Comparison of ENCODE assay signal across 17 cellular contexts in genomic region chr12:58931518-58931917, GRCh38. TPM values are rescaled to one million over a fixed set of nuclear protein-coding genes. Genes with fewer than 3 reads are reported as not detected.
DNase-seq lines count a peak whose midpoint lies in the region; ATAC-seq, FAIRE-seq and TF ChIP-seq lines count a peak whose summit lies in the region.
"Had no signal": no experiment of that assay in that cellular context is flagged by ENCODE, and none has a peak within 500 bp of the region (broad histone marks: within the 10 kb centered on the region; RNA-seq: fewer than 3 reads in every experiment).

No MANE protein-coding gene starts in this region.

- TF ChIP-seq RAD21 in Ishikawa (IDR thresholded peaks at IDR 0.05; ENCODE audit: low read depth): peak; percentile 18; the same call in 1 of the 2 replicates
- TF ChIP-seq RAD21 in GM12878 (IDR thresholded peaks at IDR 0.05; ENCODE audit: insufficient read depth, low read depth, low read length): 0 out of 2 replicates have a peak, but pooled peaks have one; percentile 21

- H3K4me3 ChIP-seq in GM12878 (no peak overlapping the region), osteoblast (ENCODE audit: insufficient read depth, low read length) (no peak overlapping the region), colonic mucosa (no peak overlapping the region)
- H3K4me3 ChIP-seq: suprapubic skin had no signal

- H3K79me2 ChIP-seq in GM12878 (ENCODE audit: control insufficient read depth, insufficient read depth, low read length) (no peaks in the 10 kb centered on the region), osteoblast (ENCODE audit: insufficient read depth, low read length) (no peaks in the 10 kb centered on the region)

- no peaks in the 10 kb centered on the region for H3K9me3 ChIP-seq in GM12878 (replicated peaks; ENCODE audit: control insufficient read depth, insufficient read depth, low read length)
- no peaks in the 10 kb centered on the region for H3K9me3 ChIP-seq in osteoblast (ENCODE audit: low read depth, low read length)
- H3K9me3 ChIP-seq in colonic mucosa: no peaks in the 10 kb centered on the region
- H3K9me3 ChIP-seq: suprapubic skin had no signal

- intact Hi-C loops in GM12878 (cut with micrococcal nuclease; ENCODE audit: unreplicated experiment): no loop called here
- intact Hi-C loops in colonic mucosa (cut with DNase I): no loop called here

- 37% methylated on average over 4 of the region's 4 CpGs for WGBS in GM12878 (ENCODE audit: insufficient coverage, insufficient replicate concordance, low lambda C conversion rate, missing lambda C conversion rate)

- H4K20me1 ChIP-seq in GM12878 (ENCODE audit: control insufficient read depth, insufficient read depth): no peaks in the 10 kb centered on the region
- no peaks in the 10 kb centered on the region for H4K20me1 ChIP-seq in osteoblast (ENCODE audit: insufficient read depth, low read length)

- DNase-seq in GM12878 (ENCODE audit: low read depth, low spot score) (no peak), osteoblast (ENCODE audit: insufficient read length, low spot score, missing footprints) (no peak), NCI-H2196 treated with DMSO at 0.1 percent for 48 hours (lab: John Stamatoyannopoulos, UW; ENCODE audit: unreplicated experiment) (no peak), colonic mucosa (no peak), COLO829 (ENCODE audit: low spot score) (no peak)
- DNase-seq: activated CD4-positive, alpha-beta T cell treated with anti-CD3 and anti-CD28 coated beads, Interleukin-2, amount 50 U/mL, for 4 hours; activated T-cell treated with anti-CD3 and anti-CD28 coated beads for 4 hours; DMS153; NCI-H1436 treated with DMSO at 0.1 percent for 48 hours; NK-92 treated with Interleukin-12 subunit alpha and Interleukin-12 subunit beta, amount 100 ng/mL, for 24 hours; T-cell had no signal

- no peak overlapping the region for H3K27ac ChIP-seq in GM12878 (ENCODE audit: control insufficient read depth, insufficient read depth)
- no peak overlapping the region for H3K27ac ChIP-seq in osteoblast (ENCODE audit: low read depth, low read length)
- H3K27ac ChIP-seq in colonic mucosa: no peak overlapping the region
- H3K27ac ChIP-seq: RWPE1, suprapubic skin, VCaP had no signal

- H3K9ac ChIP-seq in GM12878 (ENCODE audit: control insufficient read depth, insufficient read depth, low read length) (no peak overlapping the region), colonic mucosa (ENCODE audit: low read depth in 2 of 2, low read length in 2 of 2) (no peak overlapping the region)

- in situ Hi-C loops in GM12878 (cut with MboI): no loop called here

- SMC1A ChIA-PET in GM12878 (lab: Charles Lee; ENCODE audit: uncharacterized antibody, unreplicated experiment): interaction anchor here (1.4 kb wide), 1 partner anchor 390 kb away, joined by 4 read pairs; no protein-coding TSS in a partner anchor

- TF ChIP-seq CTCF in GM12873 (IDR thresholded peaks at IDR 0.05; ENCODE audit: insufficient read depth, low read depth, low read length, missing control alignments) (peak; percentile 42), GM12878 (IDR thresholded peaks at IDR 0.05 in 2 of 3, conservative IDR thresholded peaks at IDR 0.05 in 1 of 3; ENCODE audit: control insufficient read depth in 2 of 3, extremely low read depth in 1 of 3, insufficient read depth in 1 of 3, low read depth in 3 of 3, low read length in 3 of 3) (peak in 2 of 3 experiments; percentile 11 to 28; a peak in 2 of 6 replicates), osteoblast (IDR thresholded peaks at IDR 0.05; ENCODE audit: extremely low read depth, low read depth, low read length) (peak; percentile 10), colonic mucosa (IDR thresholded peaks at IDR 0.05) (no peak)

- RAD21 ChIA-PET in GM12878 (lab: Charles Lee; ENCODE audit: unreplicated experiment): no interaction called here

- TF ChIP-seq EP300 in Ishikawa (IDR thresholded peaks at IDR 0.05; ENCODE audit: borderline replicate concordance) (no peak), GM12878 (IDR thresholded peaks at IDR 0.05; ENCODE audit: borderline replicate concordance in 1 of 2, control insufficient read depth in 1 of 2, low read depth in 2 of 2, low read length in 2 of 2) (no peak)

- no peaks in the 10 kb centered on the region for H3K36me3 ChIP-seq in GM12878 (ENCODE audit: control insufficient read depth in 2 of 2, insufficient read depth in 2 of 2, low read length in 1 of 2)
- no peaks in the 10 kb centered on the region for H3K36me3 ChIP-seq in osteoblast (ENCODE audit: insufficient read depth, low read length)
- no peaks in the 10 kb centered on the region for H3K36me3 ChIP-seq in colonic mucosa
- H3K36me3 ChIP-seq: suprapubic skin had no signal

- H2AFZ ChIP-seq in GM12878 (ENCODE audit: control insufficient read depth, low read depth, low read length) (no peak overlapping the region), osteoblast (ENCODE audit: low read length) (no peak overlapping the region)

- TF ChIP-seq POLR2A in GM12878 (IDR thresholded peaks at IDR 0.05; ENCODE audit: low read depth, low read length): no peak

- no peak overlapping the region for H3K4me2 ChIP-seq in GM12878 (ENCODE audit: control insufficient read depth, insufficient read depth)
- no peak overlapping the region for H3K4me2 ChIP-seq in osteoblast (ENCODE audit: insufficient read depth, low read length)

- FAIRE-seq in GM12878 (lab: Jason Lieb, UNC): no peak
- FAIRE-seq: HTR-8/SVneo had no signal

- no TSS peak for BruUV-seq in GM12878 (replicated peaks; lab: Mats Ljungman, UMichigan)

- H3K27me3 ChIP-seq in GM12878 (replicated peaks in 1 of 2; ENCODE audit: control insufficient read depth in 2 of 2, insufficient read depth in 2 of 2, low read length in 1 of 2) (no peaks in the 10 kb centered on the region; a peak in 1 of 4 replicates), osteoblast (ENCODE audit: insufficient read depth, low read length) (no peaks in the 10 kb centered on the region), colonic mucosa (no peaks in the 10 kb centered on the region)
- H3K27me3 ChIP-seq: suprapubic skin had no signal

- CTCF ChIA-PET in GM12878 (lab: Yijun Ruan, JAX): no interaction called here

- POLR2A ChIA-PET in GM12878 (lab: Charles Lee): interaction anchor here (1.1 kb wide), 1 partner anchor 131 kb away, joined by 3 read pairs; no protein-coding TSS in a partner anchor

- H3K4me1 ChIP-seq in GM12878 (ENCODE audit: control insufficient read depth, insufficient read depth, low read length) (no peaks in the 10 kb centered on the region), osteoblast (ENCODE audit: insufficient read depth, low read length) (peaks cover 2% of the 10 kb centered on the region), colonic mucosa (no peaks in the 10 kb centered on the region)
- H3K4me1 ChIP-seq: suprapubic skin had no signal

- ATAC-seq in GM12878: no peak
- ATAC-seq: T-cell had no signal

TF ChIP-seq in Ishikawa, 13 proteins besides CTCF, POLR2A, EP300 and RAD21 (continues in another document):
- TF ChIP-seq CREB1 (IDR thresholded peaks at IDR 0.05; ENCODE audit: low read depth): no peak
- TF ChIP-seq ZBTB7A (IDR thresholded peaks at IDR 0.05; ENCODE audit: low read depth): no peak
- no peak for TF ChIP-seq TEAD4 (IDR thresholded peaks at IDR 0.05)
- TF ChIP-seq NFIC (IDR thresholded peaks at IDR 0.05): no peak
- TF ChIP-seq EGR1 (IDR thresholded peaks at IDR 0.05): no peak
- no peak for TF ChIP-seq TAF1 (IDR thresholded peaks at IDR 0.05; ENCODE audit: low read depth)
- TF ChIP-seq USF1 (IDR thresholded peaks at IDR 0.05): no peak
- no peak for TF ChIP-seq TCF12 (IDR thresholded peaks at IDR 0.05; ENCODE audit: low read depth)

TF ChIP-seq in GM12878, 131 proteins besides CTCF, POLR2A, EP300 and RAD21 (continues in another document):
- TF ChIP-seq SMAD5 (IDR thresholded peaks at IDR 0.05; ENCODE audit: low read depth) (no peak), POLR2AphosphoS2 (IDR thresholded peaks at IDR 0.05; ENCODE audit: low read depth, low read length) (no peak), NKRF (conservative IDR thresholded peaks at IDR 0.05) (no peak), CBFB (IDR thresholded peaks at IDR 0.05; ENCODE audit: low read depth) (no peak), ATF7 (IDR thresholded peaks at IDR 0.05; ENCODE audit: low read depth) (no peak)

RNA-seq across cellular contexts. Expression of gene LRIG3, which starts 11.2 kb away (rescaled TPM):
- 2.3 and 4.1 TPM in 2 replicates for total RNA-seq in GM12878 (2013; cell fraction: nucleolus; rRNA removed)
- total RNA-seq in GM12878 (2014; rRNA removed) (7.7 and 9.4 TPM in 2 replicates), GM12878 (2014; rRNA removed; fragmentation: Illumina TruSeq; extraction: Trizol) (7.2 and 8.9 TPM in 2 replicates), GM12878 (2021) (6.1 and 8.5 TPM in 2 replicates), osteoblast (85.0 and 96.1 TPM in 2 replicates), colonic mucosa (10 to 100 TPM; 78.4 to 79.9 TPM)
- 3.4 TPM for polyA plus RNA-seq in GM12878 (2011; ENCODE audit: low read depth)
- polyA plus RNA-seq in GM12878 (2011; rRNA removed) (1.4 and 2.1 TPM in 2 replicates), GM12878 (2014; fragmentation: Illumina TruSeq; extraction: Trizol) (4.1 and 9.0 TPM in 2 replicates), GM12878 (2014; fragmentation: Nextera tagmentation; extraction: Ambion mirVana) (1 to 10 TPM in 1 of 2 experiments, under 1 TPM in 1; 0.95 to 1.1 TPM), GM12878 (2014; rRNA removed) (3.4 and 6.8 TPM in 2 replicates), GM12878 (2016; fragmentation: Nextera tagmentation; extraction: Ambion mirVana) (1 to 10 TPM; 4.7 to 5.2 TPM)
- 0.99 and 1.1 TPM in 2 replicates for polyA plus RNA-seq in GM12878 (2011; cell fraction: cytosol; rRNA removed)
- 2.0 and 2.9 TPM in 2 replicates for polyA plus RNA-seq in GM12878 (2011; cell fraction: nucleus; rRNA removed)
- 3.2 and 4.8 TPM in 2 replicates for polyA plus RNA-seq in GM12878 (2012)
- 3.2 and 5.0 TPM in 2 replicates for polyA minus RNA-seq in GM12878 (2011; rRNA and poly(A)+ RNA removed)
- 0.94 and 1.2 TPM in 2 replicates for polyA minus RNA-seq in GM12878 (2011; cell fraction: cytosol; rRNA and poly(A)+ RNA removed)
- polyA minus RNA-seq in GM12878 (2011; cell fraction: nucleus; rRNA and poly(A)+ RNA removed): 2.9 and 6.4 TPM in 2 replicates
